32 cellular contexts compared by ENCODE assay signal in the genomic region with DNA sequence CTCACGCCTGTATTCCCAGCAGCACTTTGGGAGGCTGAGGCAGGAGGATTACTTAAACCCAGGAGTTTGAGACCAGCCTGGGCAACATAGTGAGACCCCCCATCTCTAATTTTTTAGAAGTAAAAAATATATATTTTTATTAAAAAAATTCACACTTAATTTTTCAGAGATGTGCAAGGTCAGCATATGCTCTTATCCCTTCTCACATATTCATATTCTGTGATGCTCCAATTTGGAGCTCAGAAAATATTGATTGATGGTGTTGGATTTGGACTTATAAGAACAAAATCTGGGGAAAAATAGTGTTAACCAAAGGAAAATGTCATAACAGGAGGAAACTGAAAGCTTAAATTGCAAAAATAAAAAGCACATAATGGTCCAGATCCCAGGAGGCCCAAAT.
"Had no signal": no experiment of that assay in that cellular context is flagged by ENCODE, and none has a peak within 500 bp of the region (broad histone marks: within the 10 kb centered on the region; RNA-seq: fewer than 3 reads in every experiment).

No MANE protein-coding gene starts in this region.

- H3K9me3 Mint-ChIP-seq: activated CD4-positive, alpha-beta memory T cell treated with anti-CD3 and anti-CD28 coated beads, Interleukin-2, amount 10 ng/mL, durations not matched to agents 7 days and 5 days; activated CD4-positive, alpha-beta T cell treated with anti-CD3 and anti-CD28 coated beads, Interleukin-2, amount 10 ng/mL, durations not matched to agents 7 days and 5 days; activated T-cell treated with anti-CD3 and anti-CD28 coated beads, Interleukin-2, amount 50 U/mL, for 24 hours; activated T-cell treated with anti-CD3 and anti-CD28 coated beads, Interleukin-2, amount 50 U/mL, for 72 hours; effector memory CD8-positive, alpha-beta T cell had no signal

- ATAC-seq: effector memory CD8-positive, alpha-beta T cell; gastrocnemius medialis; heart left ventricle had no signal

- H3K4me3 Mint-ChIP-seq: activated CD4-positive, alpha-beta memory T cell treated with anti-CD3 and anti-CD28 coated beads, Interleukin-2, amount 10 ng/mL, durations not matched to agents 7 days and 5 days; activated CD4-positive, alpha-beta T cell treated with anti-CD3 and anti-CD28 coated beads, Interleukin-2, amount 10 ng/mL, durations not matched to agents 7 days and 5 days; activated T-cell treated with anti-CD3 and anti-CD28 coated beads, Interleukin-2, amount 50 U/mL, for 24 hours; activated T-cell treated with anti-CD3 and anti-CD28 coated beads, Interleukin-2, amount 50 U/mL, for 72 hours had no signal

- H3K27me3 Mint-ChIP-seq: activated CD4-positive, alpha-beta memory T cell treated with anti-CD3 and anti-CD28 coated beads, Interleukin-2, amount 10 ng/mL, durations not matched to agents 7 days and 5 days; activated CD4-positive, alpha-beta T cell treated with anti-CD3 and anti-CD28 coated beads, Interleukin-2, amount 10 ng/mL, durations not matched to agents 7 days and 5 days; activated naive CD8-positive, alpha-beta T cell; activated T-cell treated with anti-CD3 and anti-CD28 coated beads, Interleukin-2, amount 50 U/mL, for 24 hours; effector memory CD8-positive, alpha-beta T cell had no signal

- H3K27me3 ChIP-seq: brain microvascular endothelial cell, esophagus muscularis mucosa, foreskin keratinocyte, gastrocnemius medialis, heart left ventricle had no signal

- H3K9me3 ChIP-seq: esophagus muscularis mucosa, gastrocnemius medialis, heart left ventricle had no signal

- H3K4me3 ChIP-seq: esophagus muscularis mucosa, gastrocnemius medialis, heart left ventricle had no signal

- H3K4me1 ChIP-seq: foreskin keratinocyte, gastrocnemius medialis, heart left ventricle had no signal

- H3K27ac ChIP-seq: brain microvascular endothelial cell, esophagus muscularis mucosa, foreskin keratinocyte, gastrocnemius medialis, heart left ventricle had no signal

- FAIRE-seq: astrocyte, bronchial epithelial cell, colon had no signal

- H3K27ac Mint-ChIP-seq: activated CD4-positive, alpha-beta memory T cell treated with anti-CD3 and anti-CD28 coated beads, Interleukin-2, amount 10 ng/mL, durations not matched to agents 7 days and 5 days; activated naive CD8-positive, alpha-beta T cell; activated T-cell treated with anti-CD3 and anti-CD28 coated beads, Interleukin-2, amount 50 U/mL, for 72 hours had no signal

- DNase-seq: activated CD4-positive, alpha-beta memory T cell treated with anti-CD3 and anti-CD28 coated beads, Interleukin-2, amount 10 ng/mL, durations not matched to agents 7 days and 5 days; activated CD4-positive, alpha-beta T cell treated with anti-CD3 and anti-CD28 coated beads for 4 hours; activated CD4-positive, alpha-beta T cell treated with anti-CD3 and anti-CD28 coated beads, Interleukin-2, amount 10 ng/mL, durations not matched to agents 7 days and 5 days; activated CD4-positive, alpha-beta T cell treated with anti-CD3 and anti-CD28 coated beads, Interleukin-2, amount 50 U/mL, for 4 hours; activated CD4-positive, CD25-positive, alpha-beta regulatory T cell; activated CD4-positive, CD25-positive, alpha-beta regulatory T cell treated with anti-CD3 and anti-CD28 coated beads, Interleukin-2, amount 50 U/mL, for 72 hours; activated CD8-positive, alpha-beta memory T cell treated with anti-CD3 and anti-CD28 coated beads, Interleukin-2, amount 50 U/mL, for 48 hours; activated effector memory CD4-positive, alpha-beta T cell treated with Interleukin-2 at 50 U/mL for 16 hours; activated gamma-delta T cell treated with Interleukin-2 at 50 U/mL for 16 hours; activated naive CD4-positive, alpha-beta T cell treated with anti-CD3 and anti-CD28 coated beads, Interleukin-2, amount 50 U/mL, for 16 hours; activated naive CD4-positive, alpha-beta T cell treated with Interleukin-2 at 50 U/mL for 16 hours; activated T-cell treated with anti-CD3 and anti-CD28 coated beads for 4 hours; activated T-cell treated with anti-CD3 and anti-CD28 coated beads, Interleukin-2, amount 50 U/mL, for 24 hours; activated T-cell treated with anti-CD3 and anti-CD28 coated beads, Interleukin-2, amount 50 U/mL, for 72 hours; amniotic stem cell; anterior cingulate cortex; brain microvascular endothelial cell; cortex of kidney; dermis blood vessel endothelial cell; effector CD4-positive, alpha-beta T cell; effector memory CD8-positive, alpha-beta T cell; erythroblast; foreskin keratinocyte; gastrocnemius medialis; glutamatergic neuron; heart left ventricle; T-helper 1 cell had no signal
